Comparison of ENCODE assay signal across 8 cellular contexts in genomic region chr16:87393680-87394055, GRCh38.
DNase-seq lines count a peak whose midpoint lies in the region; ATAC-seq lines count a peak whose summit lies in the region.

No MANE protein-coding gene starts in this region.

- peaks cover 23% of the 10 kb centered on the region for H3K36me3 Mint-ChIP-seq in stimulated activated naive CD8-positive, alpha-beta T cell treated with anti-CD3 and anti-CD28 coated beads, Interleukin-15, Interleukin-2, amounts not matched to agents 100 ng/mL and 50 ng/mL, for 24 hours (ENCODE audit: low read depth)
- H3K36me3 Mint-ChIP-seq in central memory CD8-positive, alpha-beta T cell (ENCODE audit: insufficient read depth): peaks cover 34% of the 10 kb centered on the region

- peak overlapping the region; percentile 71 for H3K9ac ChIP-seq in muscle layer of colon (ENCODE audit: low read length)

- no peak for ATAC-seq in stimulated activated naive CD8-positive, alpha-beta T cell treated with anti-CD3 and anti-CD28 coated beads, Interleukin-15, Interleukin-2, amounts not matched to agents 100 U/mL and 50 U/mL, for 24 hours
- no peak for ATAC-seq in central memory CD8-positive, alpha-beta T cell (replicated peaks; ENCODE audit: extremely low read depth, poor library complexity, severe bottlenecking)
- ATAC-seq in HG02588 (IDR thresholded peaks at IDR 0.05; ENCODE audit: unreplicated experiment): no peak
- no peak for ATAC-seq in GM18498 (IDR thresholded peaks at IDR 0.05; ENCODE audit: unreplicated experiment)
- ATAC-seq in GM18858 (IDR thresholded peaks at IDR 0.05; ENCODE audit: unreplicated experiment): no peak

- H3K4me1 ChIP-seq in muscle layer of colon (ENCODE audit: insufficient read depth, low read length): peaks cover 28% of the 10 kb centered on the region

- H3K27ac ChIP-seq in muscle layer of colon (ENCODE audit: low read depth, low read length): peak overlapping the region; percentile 59

- no peaks in the 10 kb centered on the region for H3K36me3 ChIP-seq in muscle layer of colon (ENCODE audit: insufficient read depth, low read length)

- no peaks in the 10 kb centered on the region for H3K27me3 ChIP-seq in muscle layer of colon (ENCODE audit: control insufficient read depth in 1 of 2, insufficient read depth in 2 of 2, low read length in 2 of 2)

- peak overlapping the region; percentile 87 for H3K27ac Mint-ChIP-seq in stimulated activated naive CD8-positive, alpha-beta T cell treated with anti-CD3 and anti-CD28 coated beads, Interleukin-15, Interleukin-2, amounts not matched to agents 100 ng/mL and 50 ng/mL, for 24 hours
- H3K27ac Mint-ChIP-seq in central memory CD8-positive, alpha-beta T cell (ENCODE audit: low read depth): peak overlapping the region; percentile 87

- no peaks in the 10 kb centered on the region for H3K9me3 Mint-ChIP-seq in stimulated activated naive CD8-positive, alpha-beta T cell treated with anti-CD3 and anti-CD28 coated beads, Interleukin-15, Interleukin-2, amounts not matched to agents 100 ng/mL and 50 ng/mL, for 24 hours
- H3K9me3 Mint-ChIP-seq in central memory CD8-positive, alpha-beta T cell: no peaks in the 10 kb centered on the region

- H3K27me3 Mint-ChIP-seq in stimulated activated naive CD8-positive, alpha-beta T cell treated with anti-CD3 and anti-CD28 coated beads, Interleukin-15, Interleukin-2, amounts not matched to agents 100 ng/mL and 50 ng/mL, for 24 hours: no peaks in the 10 kb centered on the region
- no peaks in the 10 kb centered on the region for H3K27me3 Mint-ChIP-seq in central memory CD8-positive, alpha-beta T cell

- H3K4me3 Mint-ChIP-seq in stimulated activated naive CD8-positive, alpha-beta T cell treated with anti-CD3 and anti-CD28 coated beads, Interleukin-15, Interleukin-2, amounts not matched to agents 100 ng/mL and 50 ng/mL, for 24 hours: peak overlapping the region; percentile 94
- peak overlapping the region; percentile 84 for H3K4me3 Mint-ChIP-seq in central memory CD8-positive, alpha-beta T cell

- no peaks in the 10 kb centered on the region for H3K9me3 ChIP-seq in muscle layer of colon (ENCODE audit: low read length)

- H3K4me1 Mint-ChIP-seq in stimulated activated naive CD8-positive, alpha-beta T cell treated with anti-CD3 and anti-CD28 coated beads, Interleukin-15, Interleukin-2, amounts not matched to agents 100 ng/mL and 50 ng/mL, for 24 hours (ENCODE audit: low read depth): peaks cover 54% of the 10 kb centered on the region
- H3K4me1 Mint-ChIP-seq in central memory CD8-positive, alpha-beta T cell: peaks cover 38% of the 10 kb centered on the region

- H3K4me3 ChIP-seq in muscle layer of colon (ENCODE audit: low read depth in 1 of 2, low read length in 2 of 2): peak overlapping the region in 1 of 2 donors; percentile 67

- no peak for DNase-seq in stimulated activated naive CD8-positive, alpha-beta T cell treated with anti-CD3 and anti-CD28 coated beads, Interleukin-15, Interleukin-2, amounts not matched to agents 100 U/mL and 50 U/mL, for 24 hours
- DNase-seq in central memory CD8-positive, alpha-beta T cell (ENCODE audit: low spot score in 2 of 2): no peak
- no peak for DNase-seq in NCI-H2081 treated with DMSO at 0.1 percent for 48 hours (lab: John Stamatoyannopoulos, UW)
